In genomic region chr16:68257251-68257905, GRCh38 we compare ENCODE assay signal across 9 cellular contexts. TPM values are rescaled to one million over a fixed set of nuclear protein-coding genes. Genes with fewer than 3 reads are reported as not detected.
A peak's percentile ranks its signal among the peaks of the same experiment; 100 is the strongest.
DNase-seq lines count a peak whose midpoint lies in the region; ATAC-seq and FAIRE-seq lines count a peak whose summit lies in the region.
"Had no signal": no experiment of that assay in that cellular context is flagged by ENCODE, and none has a peak within 500 bp of the region (broad histone marks: within the 10 kb centered on the region; RNA-seq: fewer than 3 reads in every experiment).

No MANE protein-coding gene starts in this region.

- H3K9me3 Mint-ChIP-seq in activated naive CD4-positive, alpha-beta T cell treated with anti-CD3 and anti-CD28 coated beads for 36 hours: no peaks in the 10 kb centered on the region
- H3K9me3 Mint-ChIP-seq: activated T-cell treated with anti-CD3 and anti-CD28 coated beads, Interleukin-2, amount 50 U/mL, for 4 hours had no signal

- intact Hi-C loops in activated naive CD4-positive, alpha-beta T cell treated with anti-CD3 and anti-CD28 coated beads for 36 hours (cut with micrococcal nuclease): no loop called here

- CTCF ChIA-PET in activated naive CD4-positive, alpha-beta T cell treated with anti-CD3 and anti-CD28 coated beads for 36 hours (lab: Charles Lee): interaction anchor here (0.6 to 9.0 kb wide), 5 partner anchors 17 to 262 kb away, joined by 3 to 459 read pairs (median 5); no protein-coding TSS in a partner anchor

- no peaks in the 10 kb centered on the region for H3K36me3 Mint-ChIP-seq in activated naive CD4-positive, alpha-beta T cell treated with anti-CD3 and anti-CD28 coated beads for 36 hours (ENCODE audit: low read depth)

- FAIRE-seq in urothelium cell line (lab: Jason Lieb, UNC): no peak

- no peak overlapping the region for H3K27ac Mint-ChIP-seq in activated naive CD4-positive, alpha-beta T cell treated with anti-CD3 and anti-CD28 coated beads for 36 hours

- peaks cover 9% of the 10 kb centered on the region for H3K4me1 Mint-ChIP-seq in activated naive CD4-positive, alpha-beta T cell treated with anti-CD3 and anti-CD28 coated beads for 36 hours (ENCODE audit: low read depth)

- peak; percentile 56 for DNase-seq in activated naive CD4-positive, alpha-beta T cell treated with anti-CD3 and anti-CD28 coated beads for 36 hours
- no peak for DNase-seq in activated naive CD4-positive, alpha-beta T cell treated with Interleukin-2 at 50 U/mL for 16 hours
- DNase-seq in UCSD-AML1 (lab: John Stamatoyannopoulos, UW; ENCODE audit: unreplicated experiment) (peak; percentile 41), occipital lobe (lab: John Stamatoyannopoulos, UW) (peak; percentile 26), cortex of kidney (lab: John Stamatoyannopoulos, UW) (no peak), urothelium cell line (ENCODE audit: low spot score) (no peak)
- DNase-seq: activated T-cell treated with anti-CD3 and anti-CD28 coated beads, Interleukin-2, amount 50 U/mL, for 4 hours had no signal

- no peak overlapping the region for H3K4me3 Mint-ChIP-seq in activated naive CD4-positive, alpha-beta T cell treated with anti-CD3 and anti-CD28 coated beads for 36 hours
- H3K4me3 Mint-ChIP-seq: activated T-cell treated with anti-CD3 and anti-CD28 coated beads, Interleukin-2, amount 50 U/mL, for 4 hours had no signal

- ATAC-seq in HG03460 (IDR thresholded peaks at IDR 0.05; ENCODE audit: unreplicated experiment) (peak; percentile 51), HG03045 (IDR thresholded peaks at IDR 0.05; ENCODE audit: unreplicated experiment) (no peak)

- H3K27me3 Mint-ChIP-seq in activated naive CD4-positive, alpha-beta T cell treated with anti-CD3 and anti-CD28 coated beads for 36 hours (ENCODE audit: low read depth): no peaks in the 10 kb centered on the region

RNA-seq across cellular contexts. Expression of gene SLC7A6, which starts 6.9 kb away (rescaled TPM):
- 10 to 100 TPM; 79.4 to 83.4 TPM for total RNA-seq in activated naive CD4-positive, alpha-beta T cell treated with anti-CD3 and anti-CD28 coated beads for 36 hours
- 20.1 TPM for total RNA-seq in occipital lobe

RNA-seq across cellular contexts. Expression of gene PLA2G15, which starts 12.2 kb away (rescaled TPM):
- total RNA-seq in activated naive CD4-positive, alpha-beta T cell treated with anti-CD3 and anti-CD28 coated beads for 36 hours: 1 to 10 TPM; 4.2 to 5.4 TPM
- total RNA-seq in occipital lobe: 17.3 TPM

RNA-seq across cellular contexts. Expression of gene ESRP2, which starts 21.5 kb away (rescaled TPM):
- total RNA-seq in activated naive CD4-positive, alpha-beta T cell treated with anti-CD3 and anti-CD28 coated beads for 36 hours: under 1 TPM; 0.21 to 0.35 TPM
- total RNA-seq in occipital lobe: not detected

RNA-seq across cellular contexts. Expression of gene SLC7A6OS, which starts 53.4 kb away (rescaled TPM):
- 10 to 100 TPM; 23.0 to 26.4 TPM for total RNA-seq in activated naive CD4-positive, alpha-beta T cell treated with anti-CD3 and anti-CD28 coated beads for 36 hours
- 12.8 TPM for total RNA-seq in occipital lobe

RNA-seq across cellular contexts. Expression of gene PRMT7, which starts 53.4 kb away (rescaled TPM):
- total RNA-seq in activated naive CD4-positive, alpha-beta T cell treated with anti-CD3 and anti-CD28 coated beads for 36 hours: 10 to 100 TPM; 51.6 to 52.4 TPM
- 44.0 TPM for total RNA-seq in occipital lobe

Comparison
In these comparisons a context has a peak if more than half of its experiments do, and no peak if none do; other contexts are left out.
1. DNase-seq: peak in activated naive CD4-positive, alpha-beta T cell treated with anti-CD3 and anti-CD28 coated beads for 36 hours (single experiment), UCSD-AML1 (single experiment) and occipital lobe (single experiment); none in activated naive CD4-positive, alpha-beta T cell treated with Interleukin-2 at 50 U/mL for 16 hours (single experiment), cortex of kidney (single experiment) and urothelium cell line (single experiment).